14 cellular contexts compared by ENCODE assay signal in the genomic region with DNA sequence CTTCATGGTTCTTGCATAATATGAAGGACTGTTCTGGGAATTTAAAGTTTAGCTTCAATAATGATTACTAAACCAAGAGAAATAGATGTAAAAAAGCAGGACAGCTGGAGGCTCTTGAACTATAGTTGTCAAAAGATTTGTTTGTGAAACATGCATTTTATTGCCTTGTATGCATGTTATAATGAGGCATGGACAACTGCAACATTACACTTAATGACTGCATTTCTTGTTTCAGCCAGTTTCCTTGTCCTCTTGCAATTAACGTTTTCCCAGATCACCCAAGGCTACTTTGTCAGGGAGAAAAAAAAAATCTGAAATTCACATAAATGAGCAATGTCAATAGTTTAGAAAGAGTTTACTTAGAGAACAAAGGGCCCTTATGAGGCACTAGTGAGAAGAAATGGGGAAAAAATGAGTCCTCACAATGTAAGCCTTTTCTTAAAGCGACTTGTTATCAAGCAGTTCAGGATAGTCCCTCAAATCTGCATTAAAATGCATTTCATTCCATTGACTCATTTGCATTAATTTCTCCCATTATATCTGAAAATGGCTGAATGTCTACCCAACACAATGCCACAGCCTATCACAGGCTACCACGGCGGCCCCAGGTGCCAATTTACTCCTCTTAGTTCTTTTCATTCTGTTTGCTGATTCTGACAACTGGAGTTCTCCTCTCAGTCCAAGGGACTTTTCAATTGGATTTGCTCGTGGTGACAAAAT.
DNase-seq lines count a peak whose midpoint lies in the region; TF ChIP-seq lines count a peak whose summit lies in the region.
"Had no signal": no experiment of that assay in that cellular context is flagged by ENCODE, and none has a peak within 500 bp of the region (broad histone marks: within the 10 kb centered on the region; RNA-seq: fewer than 3 reads in every experiment).

No MANE protein-coding gene starts in this region.

- H3K27ac ChIP-seq in neural progenitor cell, result peak overlapping the region; percentile 86
- no peak overlapping the region for H3K27ac ChIP-seq in suprapubic skin

- no peak overlapping the region for H2AFZ ChIP-seq in neural progenitor cell (replicated peaks)

- H3K9me3 ChIP-seq in neural progenitor cell (ENCODE audit: low read depth), result no peaks in the 10 kb centered on the region
- no peaks in the 10 kb centered on the region for H3K9me3 ChIP-seq in suprapubic skin
- H3K9me3 ChIP-seq: upper lobe of left lung had no signal

- H3K36me3 ChIP-seq in H7 (replicated peaks; ENCODE audit: control insufficient read depth, insufficient read depth, low read length), result no peaks in the 10 kb centered on the region
- H3K36me3 ChIP-seq in neural progenitor cell, result no peaks in the 10 kb centered on the region
- H3K36me3 ChIP-seq in suprapubic skin, result no peaks in the 10 kb centered on the region
- H3K36me3 ChIP-seq: upper lobe of left lung had no signal

- DNase-seq in H7 (peak; percentile 7), NCI-H2081 treated with DMSO at 0.1 percent for 48 hours (lab: John Stamatoyannopoulos, UW) (peak; percentile 21), foreskin melanocyte (peak; percentile 99), neural progenitor cell (ENCODE audit: low spot score) (peak; percentile 58), suprapubic skin (ENCODE audit: low spot score in 2 of 2) (no peak), AG08395 (ENCODE audit: low spot score) (no peak)
- no peak for DNase-seq in stimulated activated CD4-positive, alpha-beta T cell treated with anti-CD3 and anti-CD28 coated beads, Interleukin-2, amount 100 ng/mL, for 48 hours
- DNase-seq: activated CD4-positive, alpha-beta memory T cell treated with anti-CD3 and anti-CD28 coated beads, Interleukin-2, amount 10 ng/mL, durations not matched to agents 7 days and 5 days; amygdala; NCI-H1694; stimulated activated CD4-positive, alpha-beta T cell treated with anti-CD3 and anti-CD28 coated beads, Interleukin-4, amount 100 ng/mL, for 4 hours; upper lobe of left lung had no signal

- no peak overlapping the region for H3K4me3 ChIP-seq in H7 (ENCODE audit: insufficient read depth, low read depth, low read length)
- H3K4me3 ChIP-seq in neural progenitor cell, result peak overlapping the region; percentile 3
- H3K4me3 ChIP-seq in suprapubic skin, result no peak overlapping the region
- H3K4me3 ChIP-seq: upper lobe of left lung had no signal

- H4K20me1 ChIP-seq in neural progenitor cell (ENCODE audit: low read depth), result no peaks in the 10 kb centered on the region

- H3K4me1 Mint-ChIP-seq in neural progenitor cell, result peaks cover 37% of the 10 kb centered on the region
- H3K4me1 Mint-ChIP-seq: activated CD4-positive, alpha-beta memory T cell treated with anti-CD3 and anti-CD28 coated beads, Interleukin-2, amount 10 ng/mL, durations not matched to agents 7 days and 5 days; stimulated activated memory B cell treated with anti-CD40 and anti-IgM and Interleukin-4, amounts not matched to agents 10 μg/mL and 1 μg/mL and 100 μg/mL, for 72 hours had no signal

- peak overlapping the region; percentile 67 for H3K4me2 ChIP-seq in neural progenitor cell

- no peak overlapping the region for H3K9ac ChIP-seq in neural progenitor cell

- TF ChIP-seq CTCF in neural progenitor cell (IDR thresholded peaks at IDR 0.05) (no peak), suprapubic skin (IDR thresholded peaks at IDR 0.05) (no peak)

- H3K4me3 Mint-ChIP-seq in neural progenitor cell, result peak overlapping the region; percentile 7
- H3K4me3 Mint-ChIP-seq: activated CD4-positive, alpha-beta memory T cell treated with anti-CD3 and anti-CD28 coated beads, Interleukin-2, amount 10 ng/mL, durations not matched to agents 7 days and 5 days; dendritic cell treated with granulocyte-macrophage colony-stimulating factor and Interleukin-4, amounts not matched to agents 40 ng/mL and 50 ng/mL, for 4 days; stimulated activated memory B cell treated with anti-CD40 and anti-IgM and Interleukin-4, amounts not matched to agents 10 μg/mL and 1 μg/mL and 100 μg/mL, for 72 hours had no signal

- no peaks in the 10 kb centered on the region for H3K9me3 Mint-ChIP-seq in neural progenitor cell
- H3K9me3 Mint-ChIP-seq: activated CD4-positive, alpha-beta memory T cell treated with anti-CD3 and anti-CD28 coated beads, Interleukin-2, amount 10 ng/mL, durations not matched to agents 7 days and 5 days; dendritic cell treated with granulocyte-macrophage colony-stimulating factor and Interleukin-4, amounts not matched to agents 40 ng/mL and 50 ng/mL, for 4 days had no signal

- H3K36me3 Mint-ChIP-seq in neural progenitor cell, result peaks cover 6% of the 10 kb centered on the region
- H3K36me3 Mint-ChIP-seq: stimulated activated memory B cell treated with anti-CD40 and anti-IgM and Interleukin-4, amounts not matched to agents 10 μg/mL and 1 μg/mL and 100 μg/mL, for 72 hours had no signal

- H3K27ac Mint-ChIP-seq in neural progenitor cell, result peak overlapping the region; percentile 58
- H3K27ac Mint-ChIP-seq: activated CD4-positive, alpha-beta memory T cell treated with anti-CD3 and anti-CD28 coated beads, Interleukin-2, amount 10 ng/mL, durations not matched to agents 7 days and 5 days; dendritic cell treated with granulocyte-macrophage colony-stimulating factor and Interleukin-4, amounts not matched to agents 40 ng/mL and 50 ng/mL, for 4 days; stimulated activated memory B cell treated with anti-CD40 and anti-IgM and Interleukin-4, amounts not matched to agents 10 μg/mL and 1 μg/mL and 100 μg/mL, for 72 hours had no signal

- no peak for TF ChIP-seq POLR2A in suprapubic skin (IDR thresholded peaks at IDR 0.05)

- no peak for TF ChIP-seq EP300 in suprapubic skin (IDR thresholded peaks at IDR 0.05)

- H3F3A ChIP-seq in neural progenitor cell (ENCODE audit: low read depth), result peaks cover 21% of the 10 kb centered on the region

- peaks cover 36% of the 10 kb centered on the region for H3K4me1 ChIP-seq in neural progenitor cell
- H3K4me1 ChIP-seq in suprapubic skin, result no peaks in the 10 kb centered on the region

- H3K27me3 ChIP-seq in H7 (ENCODE audit: control insufficient read depth, insufficient read depth, low read length) (no peaks in the 10 kb centered on the region), neural progenitor cell (no peaks in the 10 kb centered on the region), suprapubic skin (no peaks in the 10 kb centered on the region)
- H3K27me3 ChIP-seq: upper lobe of left lung had no signal

- peaks cover 2% of the 10 kb centered on the region for H3K27me3 Mint-ChIP-seq in neural progenitor cell (ENCODE audit: insufficient read depth, low read depth)
- H3K27me3 Mint-ChIP-seq: activated CD4-positive, alpha-beta memory T cell treated with anti-CD3 and anti-CD28 coated beads, Interleukin-2, amount 10 ng/mL, durations not matched to agents 7 days and 5 days; dendritic cell treated with granulocyte-macrophage colony-stimulating factor and Interleukin-4, amounts not matched to agents 40 ng/mL and 50 ng/mL, for 4 days; stimulated activated memory B cell treated with anti-CD40 and anti-IgM and Interleukin-4, amounts not matched to agents 10 μg/mL and 1 μg/mL and 100 μg/mL, for 72 hours had no signal

- peaks cover 4% of the 10 kb centered on the region for H3K79me2 ChIP-seq in neural progenitor cell (ENCODE audit: low read depth)

- 58% methylated on average over 5 of the region's 5 CpGs for WGBS in suprapubic skin

Comparison
In these comparisons a context has a peak if more than half of its experiments do, and no peak if none do; other contexts are left out.
1. DNase-seq: peak in H7 (single experiment), NCI-H2081 treated with DMSO at 0.1 percent for 48 hours (single experiment), foreskin melanocyte (single experiment) and neural progenitor cell (single experiment); none in suprapubic skin (0 of 2), AG08395 (single experiment) and stimulated activated CD4-positive, alpha-beta T cell treated with anti-CD3 and anti-CD28 coated beads, Interleukin-2, amount 100 ng/mL, for 48 hours (0 of 2).